ENCODE assay signal across 7 cellular contexts in genomic region chr1:36369472-36369871, GRCh38. TPM values are rescaled to one million over a fixed set of nuclear protein-coding genes. Genes with fewer than 3 reads are reported as not detected.
A peak's percentile ranks its signal among the peaks of the same experiment; 100 is the strongest.
DNase-seq lines count a peak whose midpoint lies in the region; ATAC-seq and TF ChIP-seq lines count a peak whose summit lies in the region.

No MANE protein-coding gene starts in this region.

- POLR2A ChIA-PET in activated CD4-positive, alpha-beta memory T cell treated with anti-CD3 and anti-CD28 coated beads for 36 hours (lab: Charles Lee) = interaction anchor here (1.0 to 2.2 kb wide), 3 partner anchors 17 to 89 kb away, joined by 3 to 11 read pairs (median 4); partner anchors contain the start of genes SH3D21 and STK40
- POLR2A ChIA-PET in naive thymus-derived CD8-positive, alpha-beta T cell (lab: Charles Lee) = interaction anchor here (0.6 to 5.8 kb wide), 10 partner anchors 19 to 220 kb away, joined by 3 to 59 read pairs (median 4); partner anchors contain the start of genes EVA1B, LSM10, SH3D21 and TRAPPC3

- H3K36me3 ChIP-seq in CD4-positive, CD25-positive, alpha-beta regulatory T cell (ENCODE audit: control insufficient read depth, insufficient read depth, low read length) = no peaks in the 10 kb centered on the region
- H3K36me3 ChIP-seq in DOHH2 (ENCODE audit: control insufficient read depth, low read length) (peaks cover 71% of the 10 kb centered on the region), Karpas-422 (ENCODE audit: insufficient read depth, low read length) (peaks cover 4% of the 10 kb centered on the region; the same call in 1 of the 2 replicates)

- peaks cover 31% of the 10 kb centered on the region for H3F3A ChIP-seq in DOHH2 (ENCODE audit: control insufficient read depth, insufficient read depth)

- no peaks in the 10 kb centered on the region for H3K9me3 Mint-ChIP-seq in CD4-positive, CD25-positive, alpha-beta regulatory T cell
- H3K9me3 Mint-ChIP-seq in activated CD4-positive, alpha-beta memory T cell treated with anti-CD3 and anti-CD28 coated beads for 36 hours = no peaks in the 10 kb centered on the region
- no peaks in the 10 kb centered on the region for H3K9me3 Mint-ChIP-seq in naive thymus-derived CD8-positive, alpha-beta T cell

- H3K4me3 Mint-ChIP-seq in CD4-positive, CD25-positive, alpha-beta regulatory T cell = peak overlapping the region in 3 of 4 donors; percentile 16 to 81 (median 30)
- H3K4me3 Mint-ChIP-seq in activated CD4-positive, alpha-beta memory T cell treated with anti-CD3 and anti-CD28 coated beads for 36 hours = no peak overlapping the region
- no peak overlapping the region for H3K4me3 Mint-ChIP-seq in naive thymus-derived CD8-positive, alpha-beta T cell

- ATAC-seq in CD4-positive, CD25-positive, alpha-beta regulatory T cell (ENCODE audit: low read depth in 2 of 2) = no peak
- no peak for ATAC-seq in naive thymus-derived CD8-positive, alpha-beta T cell
- no peak for ATAC-seq in HG02588 (IDR thresholded peaks at IDR 0.05; ENCODE audit: unreplicated experiment)

- H2AFZ ChIP-seq in Karpas-422 (ENCODE audit: low read length) = no peak overlapping the region

- H4K20me1 ChIP-seq in DOHH2 (ENCODE audit: control insufficient read depth, insufficient read depth, low read depth, low read length) = peaks cover 17% of the 10 kb centered on the region; the same call in 1 of the 2 replicates
- H4K20me1 ChIP-seq in Karpas-422 (ENCODE audit: insufficient read depth, low read depth, low read length) = no peaks in the 10 kb centered on the region

- no peak overlapping the region for H3K9ac ChIP-seq in Karpas-422 (ENCODE audit: low read length)

- intact Hi-C loops in activated CD4-positive, alpha-beta memory T cell treated with anti-CD3 and anti-CD28 coated beads for 36 hours (cut with micrococcal nuclease) = loop anchor here (2.0 kb wide), 2 partner anchors 27 to 221 kb away; partner anchors contain the start of gene TRAPPC3

- CTCF ChIA-PET in activated CD4-positive, alpha-beta memory T cell treated with anti-CD3 and anti-CD28 coated beads for 36 hours (lab: Charles Lee) = interaction anchor here (0.6 to 6.6 kb wide), 27 partner anchors 8 to 278 kb away, joined by 3 to 66 read pairs (median 5); partner anchors contain the start of genes LSM10, OSCP1, SH3D21 and STK40

- H3K4me1 Mint-ChIP-seq in CD4-positive, CD25-positive, alpha-beta regulatory T cell = peaks cover 0 to 79% (median 50%) of the 10 kb centered on the region in 4 donors
- peaks cover 70% of the 10 kb centered on the region for H3K4me1 Mint-ChIP-seq in activated CD4-positive, alpha-beta memory T cell treated with anti-CD3 and anti-CD28 coated beads for 36 hours (ENCODE audit: low read depth)
- H3K4me1 Mint-ChIP-seq in naive thymus-derived CD8-positive, alpha-beta T cell = peaks cover 37 to 83% (median 69%) of the 10 kb centered on the region in 4 donors

- no peak overlapping the region for H3K27ac ChIP-seq in CD4-positive, CD25-positive, alpha-beta regulatory T cell (ENCODE audit: insufficient read depth, low read length, poor library complexity, severe bottlenecking)
- H3K27ac ChIP-seq in DOHH2 (ENCODE audit: low read depth, low read length) = peak overlapping the region; percentile 87
- no peak overlapping the region for H3K27ac ChIP-seq in Karpas-422 (ENCODE audit: low read length)

- no peak for TF ChIP-seq CTCF in DOHH2 (IDR thresholded peaks at IDR 0.05; ENCODE audit: low read depth, low read length, poor library complexity, severe bottlenecking)

- no peaks in the 10 kb centered on the region for H3K27me3 Mint-ChIP-seq in CD4-positive, CD25-positive, alpha-beta regulatory T cell
- no peaks in the 10 kb centered on the region for H3K27me3 Mint-ChIP-seq in activated CD4-positive, alpha-beta memory T cell treated with anti-CD3 and anti-CD28 coated beads for 36 hours
- no peaks in the 10 kb centered on the region for H3K27me3 Mint-ChIP-seq in naive thymus-derived CD8-positive, alpha-beta T cell

- DNase-seq in CD4-positive, CD25-positive, alpha-beta regulatory T cell = no peak
- no peak for DNase-seq in activated CD4-positive, alpha-beta memory T cell treated with anti-CD3 and anti-CD28 coated beads for 36 hours
- no peak for DNase-seq in naive thymus-derived CD8-positive, alpha-beta T cell
- DNase-seq in Karpas-422 (no peak), NCI-H1930 (lab: John Stamatoyannopoulos, UW) (no peak)

- H3K27me3 ChIP-seq in CD4-positive, CD25-positive, alpha-beta regulatory T cell (ENCODE audit: control insufficient read depth, insufficient read depth, low read length) = no peaks in the 10 kb centered on the region
- no peaks in the 10 kb centered on the region for H3K27me3 ChIP-seq in DOHH2 (ENCODE audit: control insufficient read depth, low read length)
- H3K27me3 ChIP-seq in Karpas-422 (ENCODE audit: low read length) = no peaks in the 10 kb centered on the region

- H3K4me1 ChIP-seq in CD4-positive, CD25-positive, alpha-beta regulatory T cell (ENCODE audit: control insufficient read depth, insufficient read depth, low read length, poor library complexity, severe bottlenecking) = peaks cover 66% of the 10 kb centered on the region
- H3K4me1 ChIP-seq in DOHH2 (ENCODE audit: control insufficient read depth, low read length) (peaks cover 92% of the 10 kb centered on the region), Karpas-422 (ENCODE audit: low read length) (peaks cover 40% of the 10 kb centered on the region)

- H3K36me3 Mint-ChIP-seq in CD4-positive, CD25-positive, alpha-beta regulatory T cell = no peaks in the 10 kb centered on the region
- no peaks in the 10 kb centered on the region for H3K36me3 Mint-ChIP-seq in activated CD4-positive, alpha-beta memory T cell treated with anti-CD3 and anti-CD28 coated beads for 36 hours
- H3K36me3 Mint-ChIP-seq in naive thymus-derived CD8-positive, alpha-beta T cell = no peaks in the 10 kb centered on the region

- no peaks in the 10 kb centered on the region for H3K9me3 ChIP-seq in CD4-positive, CD25-positive, alpha-beta regulatory T cell (ENCODE audit: control insufficient read depth in 2 of 2, low read length in 2 of 2)
- H3K9me3 ChIP-seq in DOHH2 (ENCODE audit: control insufficient read depth, insufficient read depth, low read length) (no peaks in the 10 kb centered on the region), Karpas-422 (ENCODE audit: low read length) (no peaks in the 10 kb centered on the region)

- peaks cover 92% of the 10 kb centered on the region for H3K79me2 ChIP-seq in DOHH2 (ENCODE audit: control insufficient read depth, low read length)
- peaks cover 60% of the 10 kb centered on the region for H3K79me2 ChIP-seq in Karpas-422 (ENCODE audit: low read length)

- H3K27ac Mint-ChIP-seq in CD4-positive, CD25-positive, alpha-beta regulatory T cell = peak overlapping the region; percentile 67 to 98 (median 94)
- peak overlapping the region; percentile 62 for H3K27ac Mint-ChIP-seq in activated CD4-positive, alpha-beta memory T cell treated with anti-CD3 and anti-CD28 coated beads for 36 hours
- peak overlapping the region in 9 of 10 donors; percentile 80 to 98 (median 88) for H3K27ac Mint-ChIP-seq in naive thymus-derived CD8-positive, alpha-beta T cell

- no peaks in the 10 kb centered on the region for H3K9me2 ChIP-seq in DOHH2 (replicated peaks; ENCODE audit: control insufficient read depth, low read length)
- H3K9me2 ChIP-seq in Karpas-422 (replicated peaks; ENCODE audit: insufficient read depth, low read length) = no peaks in the 10 kb centered on the region

- no peak overlapping the region for H3K4me3 ChIP-seq in CD4-positive, CD25-positive, alpha-beta regulatory T cell (ENCODE audit: low read depth, low read length)
- H3K4me3 ChIP-seq in DOHH2 (ENCODE audit: low read length) (peak overlapping the region; percentile 10), Karpas-422 (ENCODE audit: low read length) (no peak overlapping the region)

- peak overlapping the region; percentile 93 for H3K4me2 ChIP-seq in DOHH2 (ENCODE audit: low read length)
- H3K4me2 ChIP-seq in Karpas-422 (ENCODE audit: low read depth, low read length, poor library complexity, severe bottlenecking) = no peak overlapping the region

RNA-seq across cellular contexts. Expression of gene STK40, which starts 16.3 kb away (rescaled TPM):
- 30.1 TPM for total RNA-seq in CD4-positive, CD25-positive, alpha-beta regulatory T cell
- 10 to 100 TPM; 27.1 to 36.4 (median 30.3) TPM for polyA plus RNA-seq in CD4-positive, CD25-positive, alpha-beta regulatory T cell
- 10 to 100 TPM; 57.3 to 57.4 TPM for total RNA-seq in activated CD4-positive, alpha-beta memory T cell treated with anti-CD3 and anti-CD28 coated beads for 36 hours
- total RNA-seq in naive thymus-derived CD8-positive, alpha-beta T cell = 10 to 100 TPM; 46.2 to 47.8 TPM
- 10 to 100 TPM; 21.6 to 31.7 (median 23.6) TPM for polyA plus RNA-seq in naive thymus-derived CD8-positive, alpha-beta T cell
- total RNA-seq in Karpas-422 (2014; rRNA removed; shearing (Covaris generic); ENCODE audit: low replicate concordance) = 27.0 and 44.6 TPM in 2 replicates

RNA-seq across cellular contexts. Expression of gene LSM10, which starts 28.2 kb away (rescaled TPM):
- 33.8 TPM for total RNA-seq in CD4-positive, CD25-positive, alpha-beta regulatory T cell
- polyA plus RNA-seq in CD4-positive, CD25-positive, alpha-beta regulatory T cell = 100 to 1,000 TPM; 142 to 153 (median 145) TPM
- total RNA-seq in activated CD4-positive, alpha-beta memory T cell treated with anti-CD3 and anti-CD28 coated beads for 36 hours = 10 to 100 TPM; 46.0 to 47.0 TPM
- total RNA-seq in naive thymus-derived CD8-positive, alpha-beta T cell = 10 to 100 TPM; 40.8 to 47.1 TPM
- 100 to 1,000 TPM; 118 to 122 (median 121) TPM for polyA plus RNA-seq in naive thymus-derived CD8-positive, alpha-beta T cell
- 19.4 and 19.5 TPM in 2 replicates for total RNA-seq in Karpas-422 (2014; rRNA removed; shearing (Covaris generic); ENCODE audit: low replicate concordance)

RNA-seq across cellular contexts. Expression of gene EVA1B, which starts 46.0 kb away (rescaled TPM):
- 12.7 TPM for total RNA-seq in CD4-positive, CD25-positive, alpha-beta regulatory T cell
- polyA plus RNA-seq in CD4-positive, CD25-positive, alpha-beta regulatory T cell = 10 to 100 TPM in 3 of 4 donors, 1 to 10 TPM in 1; 8.7 to 18.0 (median 12.9) TPM
- total RNA-seq in activated CD4-positive, alpha-beta memory T cell treated with anti-CD3 and anti-CD28 coated beads for 36 hours = 10 to 100 TPM; 11.6 to 12.8 TPM
- total RNA-seq in naive thymus-derived CD8-positive, alpha-beta T cell = 1 to 10 TPM; 1.2 to 1.6 TPM
- 1 to 10 TPM in 1 of 3 donors, under 1 TPM in 2; 0.16 to 2.4 (median 0.43) TPM for polyA plus RNA-seq in naive thymus-derived CD8-positive, alpha-beta T cell
- total RNA-seq in Karpas-422 (2014; rRNA removed; shearing (Covaris generic); ENCODE audit: low replicate concordance) = 0.75 and 7.1 TPM in 2 replicates

Comparison
In these comparisons a context has a peak if more than half of its experiments do, and no peak if none do; other contexts are left out.
1. H3K4me3 Mint-ChIP-seq: peak in CD4-positive, CD25-positive, alpha-beta regulatory T cell (3 of 4); none in activated CD4-positive, alpha-beta memory T cell treated with anti-CD3 and anti-CD28 coated beads for 36 hours (single experiment) and naive thymus-derived CD8-positive, alpha-beta T cell (0 of 10).
2. Peak in every context shown above with its lines, with median percentiles within 50 percentile points of each other: H3K27ac Mint-ChIP-seq.